In the genomic region with DNA sequence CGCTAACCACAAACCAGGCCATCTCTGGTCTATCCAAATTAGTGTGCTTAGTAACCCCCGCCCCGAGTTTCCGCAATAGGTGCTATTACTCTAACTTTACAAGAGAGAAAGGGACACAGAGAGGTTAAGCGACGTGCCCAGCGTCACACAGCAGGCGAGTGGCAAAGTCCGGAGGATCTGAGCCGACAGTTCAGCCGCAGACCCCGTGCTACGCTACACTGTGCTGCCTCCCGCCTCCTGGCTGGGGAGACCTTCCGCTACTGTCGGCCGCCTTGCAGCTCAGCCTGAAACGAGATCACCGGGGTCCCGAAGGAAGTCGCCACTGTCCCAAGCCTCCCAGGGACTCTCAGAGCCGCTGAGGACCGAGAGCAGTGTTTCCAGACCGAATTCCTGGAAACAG, we compare ENCODE assay signal across 1 cellular context.
TF ChIP-seq lines count a peak whose summit lies in the region.

No MANE protein-coding gene starts in this region.

TF ChIP-seq in HepG2, 621 proteins besides CTCF, POLR2A, EP300 and RAD21:
- TF ChIP-seq ZNF768 (CRISPR knock-in tag; IDR thresholded peaks at IDR 0.05) (peak; percentile 98), BRD4 (CRISPR knock-in tag; IDR thresholded peaks at IDR 0.05) (no peak), MBD4 (IDR thresholded peaks at IDR 0.05; ENCODE audit: borderline replicate concordance, low read length) (no peak), ZFP36 (IDR thresholded peaks at IDR 0.05; ENCODE audit: borderline replicate concordance, low read depth, low read length, partially characterized antibody) (peak; percentile 30), TMF1 (CRISPR knock-in tag; IDR thresholded peaks at IDR 0.05; ENCODE audit: low read depth) (0 out of 2 replicates have a peak, but pooled peaks have one; percentile 6), ZMYM3 (CRISPR knock-in tag; IDR thresholded peaks at IDR 0.05) (peak; percentile 18; the same call in 1 of the 2 replicates), ZNF160 (CRISPR knock-in tag; IDR thresholded peaks at IDR 0.05) (0 out of 2 replicates have a peak, but pooled peaks have one; percentile 16), EZH2 (conservative IDR thresholded peaks at IDR 0.05; ENCODE audit: low read depth, low read length) (no peak), RBM39 (IDR thresholded peaks at IDR 0.05; ENCODE audit: low read depth, low read length, poor library complexity, severe bottlenecking) (peak; percentile 10)
- TF ChIP-seq, protein P1, sequence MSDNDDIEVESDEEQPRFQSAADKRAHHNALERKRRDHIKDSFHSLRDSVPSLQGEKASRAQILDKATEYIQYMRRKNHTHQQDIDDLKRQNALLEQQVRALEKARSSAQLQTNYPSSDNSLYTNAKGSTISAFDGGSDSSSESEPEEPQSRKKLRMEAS (IDR thresholded peaks at IDR 0.05), result 0 out of 2 replicates have a peak, but pooled peaks have one; percentile 20
